Comparison of ENCODE assay signal across 9 cellular contexts in the genomic region with DNA sequence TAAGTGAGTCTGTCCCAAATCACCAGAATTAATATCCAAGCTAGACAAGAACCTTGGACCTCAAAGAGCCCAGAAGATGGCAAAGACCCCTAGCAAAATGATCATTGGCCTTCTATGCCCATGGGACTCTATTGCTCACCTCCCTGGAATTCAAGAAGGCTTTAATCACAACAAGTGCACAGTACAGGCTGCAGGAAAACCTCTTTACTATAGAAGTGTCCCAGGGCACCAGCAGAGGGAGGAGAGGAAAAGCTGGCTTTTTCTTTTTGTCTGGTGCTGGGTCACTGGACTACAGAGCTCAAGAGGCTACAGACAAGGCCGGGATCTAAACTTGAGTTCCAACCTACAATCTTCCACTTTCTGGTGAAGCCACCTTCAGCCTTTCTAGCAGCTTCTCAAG.
DNase-seq lines count a peak whose midpoint lies in the region; ATAC-seq, FAIRE-seq and TF ChIP-seq lines count a peak whose summit lies in the region.
"Had no signal": no experiment of that assay in that cellular context is flagged by ENCODE, and none has a peak within 500 bp of the region (broad histone marks: within the 10 kb centered on the region; RNA-seq: fewer than 3 reads in every experiment).

No MANE protein-coding gene starts in this region.

- no peak for FAIRE-seq in H54 (lab: Jason Lieb, UNC)

- H3K9ac ChIP-seq in HCT116 (ENCODE audit: low read length) (no peak overlapping the region), stomach smooth muscle (ENCODE audit: low read length in 2 of 2) (no peak overlapping the region)

- no peaks in the 10 kb centered on the region for H4K20me1 ChIP-seq in HCT116 (ENCODE audit: insufficient read depth)

- H3K4me2 ChIP-seq in HCT116 (ENCODE audit: low read length) = no peak overlapping the region

- H3K27ac Mint-ChIP-seq in activated naive CD8-positive, alpha-beta T cell treated with anti-CD3 and anti-CD28 coated beads, Interleukin-2, amount 50 U/mL, for 24 hours = no peak overlapping the region
- H3K27ac Mint-ChIP-seq: naive B cell had no signal

- H3K27me3 Mint-ChIP-seq in activated naive CD8-positive, alpha-beta T cell treated with anti-CD3 and anti-CD28 coated beads, Interleukin-2, amount 50 U/mL, for 24 hours = peaks cover 2% of the 10 kb centered on the region

- H3K4me3 Mint-ChIP-seq in activated naive CD8-positive, alpha-beta T cell treated with anti-CD3 and anti-CD28 coated beads, Interleukin-2, amount 50 U/mL, for 24 hours = no peak overlapping the region
- H3K4me3 Mint-ChIP-seq: naive B cell had no signal

- TF ChIP-seq POLR2A in HCT116 (IDR thresholded peaks at IDR 0.05; ENCODE audit: borderline replicate concordance, extremely low read depth, insufficient read depth, insufficient read length) (no peak), H54 (IDR thresholded peaks at IDR 0.05; ENCODE audit: low read depth, low read length) (no peak)

- POLR2A ChIA-PET in HCT116 (lab: Charles Lee) = no interaction called here

- BruUV-seq in HCT116 (replicated peaks; lab: Mats Ljungman, UMichigan) = no TSS peak

- intact Hi-C loops in HCT116 (cut with micrococcal nuclease) (no loop called here), ascending aorta (cut with DNase I) (loop anchor here (1.0 to 2.0 kb wide), 3 partner anchors 27 to 87 kb away; no protein-coding TSS in a partner anchor), left ventricle myocardium superior (cut with micrococcal nuclease) (no loop called here)

- TF ChIP-seq CTCF in HCT116 (IDR thresholded peaks at IDR 0.05 in 2 of 3, conservative IDR thresholded peaks at IDR 0.05 in 1 of 3; ENCODE audit: borderline replicate concordance in 1 of 3, insufficient read depth in 1 of 3, low read depth in 2 of 3, low read length in 2 of 3) = no peak
- peak; percentile 17 to 52 (median 32) for TF ChIP-seq CTCF in ascending aorta (IDR thresholded peaks at IDR 0.05)

- H3K27me3 ChIP-seq in HCT116 (ENCODE audit: insufficient read depth, low read length) = no peaks in the 10 kb centered on the region
- no peaks in the 10 kb centered on the region for H3K27me3 ChIP-seq in ascending aorta
- H3K27me3 ChIP-seq in stomach smooth muscle (ENCODE audit: control insufficient read depth in 1 of 2, insufficient read depth in 2 of 2, low read length in 2 of 2) = no peaks in the 10 kb centered on the region

- no peaks in the 10 kb centered on the region for H3K79me2 ChIP-seq in HCT116 (ENCODE audit: insufficient read depth, low read length)

- no peak; the same call in 1 of the 2 replicates for TF ChIP-seq RAD21 in HCT116 (IDR thresholded peaks at IDR 0.05; ENCODE audit: low read depth)

- no peaks in the 10 kb centered on the region for H3K36me3 ChIP-seq in HCT116 (ENCODE audit: control insufficient read depth in 1 of 2, insufficient read depth in 2 of 2, low read length in 2 of 2)
- no peaks in the 10 kb centered on the region for H3K36me3 ChIP-seq in ascending aorta
- H3K36me3 ChIP-seq in stomach smooth muscle (ENCODE audit: control insufficient read depth in 2 of 2, insufficient read depth in 2 of 2, low read length in 2 of 2) = no peaks in the 10 kb centered on the region

- H2AFZ ChIP-seq in HCT116 (ENCODE audit: low read depth, low read length, poor library complexity, severe bottlenecking) = no peak overlapping the region

- H3K4me1 Mint-ChIP-seq in activated naive CD8-positive, alpha-beta T cell treated with anti-CD3 and anti-CD28 coated beads, Interleukin-2, amount 50 U/mL, for 24 hours = no peaks in the 10 kb centered on the region
- H3K4me1 Mint-ChIP-seq: naive B cell had no signal

- H3K4me1 ChIP-seq in HCT116 (ENCODE audit: control insufficient read depth in 1 of 2, insufficient read depth in 2 of 2, low read length in 2 of 2) (peaks cover 14 to 24% of the 10 kb centered on the region in 2 experiments; a peak in 3 of 4 replicates), ascending aorta (peaks cover 13 to 56% of the 10 kb centered on the region in 2 donors), stomach smooth muscle (ENCODE audit: control insufficient read depth, insufficient read depth, low read length) (peaks cover 62% of the 10 kb centered on the region)

- H3K9me3 Mint-ChIP-seq in activated naive CD8-positive, alpha-beta T cell treated with anti-CD3 and anti-CD28 coated beads, Interleukin-2, amount 50 U/mL, for 24 hours = peaks cover 1% of the 10 kb centered on the region

- CTCF ChIA-PET in HCT116 (lab: Charles Lee) = interaction anchor here (1.5 kb wide), 1 partner anchor 96 kb away, joined by 3 read pairs; no protein-coding TSS in a partner anchor

- H3K9me3 ChIP-seq in HCT116 (ENCODE audit: control insufficient read depth in 1 of 2, insufficient read depth in 1 of 2, low read depth in 1 of 2, low read length in 2 of 2) (no peaks in the 10 kb centered on the region), ascending aorta (no peaks in the 10 kb centered on the region), stomach smooth muscle (ENCODE audit: control insufficient read depth in 2 of 2, low read length in 2 of 2) (no peaks in the 10 kb centered on the region)

- DNase-seq in HCT116 (ENCODE audit: low read depth, low spot score) (no peak), ascending aorta (ENCODE audit: low spot score in 2 of 2) (peak in 1 of 2 donors; percentile 78), left ventricle myocardium superior (no peak), NCI-H2196 treated with DMSO at 0.1 percent for 48 hours (lab: John Stamatoyannopoulos, UW; ENCODE audit: unreplicated experiment) (no peak), H54 (ENCODE audit: insufficient read length, low spot score) (no peak)
- no peak for DNase-seq in activated naive CD8-positive, alpha-beta T cell treated with anti-CD3 and anti-CD28 coated beads, Interleukin-2, amount 50 U/mL, for 24 hours
- DNase-seq: naive B cell had no signal

- ATAC-seq in HCT116 = peak; percentile 70
- ATAC-seq in left ventricle myocardium superior = peak; percentile 11
- no peak for ATAC-seq in HG03025 (IDR thresholded peaks at IDR 0.05; ENCODE audit: low FRiP score, unreplicated experiment)
- ATAC-seq in activated naive CD8-positive, alpha-beta T cell treated with anti-CD3 and anti-CD28 coated beads, Interleukin-2, amount 50 U/mL, for 24 hours = no peak

- H3K36me3 Mint-ChIP-seq in activated naive CD8-positive, alpha-beta T cell treated with anti-CD3 and anti-CD28 coated beads, Interleukin-2, amount 50 U/mL, for 24 hours (ENCODE audit: low read depth) = no peaks in the 10 kb centered on the region
- H3K36me3 Mint-ChIP-seq: naive B cell had no signal

- RAD21 ChIA-PET in HCT116 (lab: Charles Lee; ENCODE audit: low non-redundant PET in 1 of 2, low total read pairs in 2 of 2, uncharacterized antibody in 2 of 2, unreplicated experiment in 2 of 2) = no interaction called here

- H3K4me3 ChIP-seq in HCT116 (replicated peaks in 1 of 2; ENCODE audit: low read depth in 1 of 2, low read length in 2 of 2) = no peak overlapping the region
- H3K4me3 ChIP-seq in ascending aorta = peak overlapping the region; percentile 26 to 48
- H3K4me3 ChIP-seq in stomach smooth muscle (ENCODE audit: low read length in 2 of 2) = no peak overlapping the region

- H3K27ac ChIP-seq in HCT116 (ENCODE audit: low read depth, low read length) (no peak overlapping the region), ascending aorta (peak overlapping the region; percentile 91 to 94), stomach smooth muscle (ENCODE audit: low read length) (peak overlapping the region; percentile 95)

- H3K9me2 ChIP-seq in HCT116 (ENCODE audit: insufficient read depth) = no peaks in the 10 kb centered on the region

TF ChIP-seq in HCT116, 20 proteins besides CTCF, POLR2A, EP300 and RAD21 (continues in another document):
- TF ChIP-seq SP1 (IDR thresholded peaks at IDR 0.05; ENCODE audit: low read depth) (no peak), CEBPB (IDR thresholded peaks at IDR 0.05; ENCODE audit: low read depth) (no peak), YY1 (IDR thresholded peaks at IDR 0.05; ENCODE audit: extremely low read depth, insufficient replicate concordance, low read depth, low read length) (no peak), POLR2AphosphoS5 (IDR thresholded peaks at IDR 0.05; ENCODE audit: low read depth, low read length) (no peak), EZH2phosphoT487 (IDR thresholded peaks at IDR 0.05; ENCODE audit: borderline replicate concordance) (no peak), FOSL1 (IDR thresholded peaks at IDR 0.05; ENCODE audit: low read depth) (no peak), ELF1 (IDR thresholded peaks at IDR 0.05; ENCODE audit: borderline replicate concordance, low read depth) (no peak), TCF7L2 (IDR thresholded peaks at IDR 0.05; ENCODE audit: borderline replicate concordance, extremely low read depth, insufficient read depth, insufficient read length) (no peak), CBX3 (IDR thresholded peaks at IDR 0.05; ENCODE audit: low read depth) (no peak), ZNF274 (IDR thresholded peaks at IDR 0.05; ENCODE audit: low read depth, low read length) (no peak), EZH2 (IDR thresholded peaks at IDR 0.05) (no peak), EGR1 (IDR thresholded peaks at IDR 0.05; ENCODE audit: low read depth) (no peak), SRF (IDR thresholded peaks at IDR 0.05; ENCODE audit: low read depth) (no peak)
- TF ChIP-seq, protein P1, sequence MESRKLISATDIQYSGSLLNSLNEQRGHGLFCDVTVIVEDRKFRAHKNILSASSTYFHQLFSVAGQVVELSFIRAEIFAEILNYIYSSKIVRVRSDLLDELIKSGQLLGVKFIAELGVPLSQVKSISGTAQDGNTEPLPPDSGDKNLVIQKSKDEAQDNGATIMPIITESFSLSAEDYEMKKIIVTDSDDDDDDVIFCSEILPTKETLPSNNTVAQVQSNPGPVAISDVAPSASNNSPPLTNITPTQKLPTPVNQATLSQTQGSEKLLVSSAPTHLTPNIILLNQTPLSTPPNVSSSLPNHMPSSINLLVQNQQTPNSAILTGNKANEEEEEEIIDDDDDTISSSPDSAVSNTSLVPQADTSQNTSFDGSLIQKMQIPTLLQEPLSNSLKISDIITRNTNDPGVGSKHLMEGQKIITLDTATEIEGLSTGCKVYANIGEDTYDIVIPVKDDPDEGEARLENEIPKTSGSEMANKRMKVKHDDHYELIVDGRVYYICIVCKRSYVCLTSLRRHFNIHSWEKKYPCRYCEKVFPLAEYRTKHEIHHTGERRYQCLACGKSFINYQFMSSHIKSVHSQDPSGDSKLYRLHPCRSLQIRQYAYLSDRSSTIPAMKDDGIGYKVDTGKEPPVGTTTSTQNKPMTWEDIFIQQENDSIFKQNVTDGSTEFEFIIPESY (IDR thresholded peaks at IDR 0.05; ENCODE audit: extremely low read depth, insufficient replicate concordance, low read length) = no peak
- TF ChIP-seq, protein P2, sequence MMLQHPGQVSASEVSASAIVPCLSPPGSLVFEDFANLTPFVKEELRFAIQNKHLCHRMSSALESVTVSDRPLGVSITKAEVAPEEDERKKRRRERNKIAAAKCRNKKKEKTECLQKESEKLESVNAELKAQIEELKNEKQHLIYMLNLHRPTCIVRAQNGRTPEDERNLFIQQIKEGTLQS (IDR thresholded peaks at IDR 0.05) = no peak

Comparison
In these comparisons a context has a peak if more than half of its experiments do, and no peak if none do; other contexts are left out.
1. ATAC-seq: peak in HCT116 (single experiment) and left ventricle myocardium superior (single experiment); none in HG03025 (single experiment) and activated naive CD8-positive, alpha-beta T cell treated with anti-CD3 and anti-CD28 coated beads, Interleukin-2, amount 50 U/mL, for 24 hours (single experiment).
2. H3K4me3 ChIP-seq: peak in ascending aorta (2 of 2); none in HCT116 (0 of 2) and stomach smooth muscle (0 of 2).
3. CTCF ChIP-seq: peak in ascending aorta (3 of 3); none in HCT116 (0 of 3).